In genomic region chr22:49852898-49853894, GRCh38 we compare ENCODE assay signal across 1 cellular context.
TF ChIP-seq lines count a peak whose summit lies in the region.

TSS of gene ZBED4 (plus strand) at chr22:49853844. CDS start at chr22:49883663, 29,819 bp downstream.

TF ChIP-seq in GM12878, 131 proteins besides CTCF, POLR2A, EP300 and RAD21 (continued from another document and continues in another):
- TF ChIP-seq HSF1 (IDR thresholded peaks at IDR 0.05; ENCODE audit: low read depth, low read length) (no peak), ZNF622 (IDR thresholded peaks at IDR 0.05) (no peak), ZNF274 (IDR thresholded peaks at IDR 0.05; ENCODE audit: insufficient read depth, insufficient read length) (no peak), NR2F1 (conservative IDR thresholded peaks at IDR 0.05) (peak; percentile 90), MYC (IDR thresholded peaks at IDR 0.05; ENCODE audit: insufficient read depth, insufficient read length, insufficient replicate concordance, low read length, severe bottlenecking) (no peak), SREBF2 (IDR thresholded peaks at IDR 0.05; ENCODE audit: low read length) (no peak), NFIC (IDR thresholded peaks at IDR 0.05; ENCODE audit: low read depth, low read length) (no peak), NRF1 (conservative IDR thresholded peaks at IDR 0.05; ENCODE audit: low read depth, low read length) (peak; percentile 73), USF1 (IDR thresholded peaks at IDR 0.05; ENCODE audit: borderline replicate concordance, extremely low read length, insufficient read depth, low read depth, low read length) (no peak), SRF (IDR thresholded peaks at IDR 0.05; ENCODE audit: low read depth in 2 of 2, low read length in 2 of 2) (no peak; a peak in 1 of 4 replicates), ZNF24 (IDR thresholded peaks at IDR 0.05) (no peak), HCFC1 (IDR thresholded peaks at IDR 0.05; ENCODE audit: low read length) (no peak; the same call in 1 of the 2 replicates), CBX5 (IDR thresholded peaks at IDR 0.05; ENCODE audit: low read depth) (no peak), E2F8 (IDR thresholded peaks at IDR 0.05; ENCODE audit: low read depth, partially characterized antibody) (no peak), NBN (IDR thresholded peaks at IDR 0.05) (no peak), CHD2 (IDR thresholded peaks at IDR 0.05; ENCODE audit: borderline replicate concordance, low read depth, low read length) (no peak), SPI1 (IDR thresholded peaks at IDR 0.05; ENCODE audit: borderline replicate concordance, insufficient read depth, low read depth, low read length) (no peak), NR2C2 (IDR thresholded peaks at IDR 0.05; ENCODE audit: borderline replicate concordance, control insufficient read depth, insufficient read length, low read depth) (no peak), RCOR1 (conservative IDR thresholded peaks at IDR 0.05; ENCODE audit: low read depth, low read length) (no peak), SMC3 (IDR thresholded peaks at IDR 0.05; ENCODE audit: borderline replicate concordance, low read length) (no peak), RAD51 (IDR thresholded peaks at IDR 0.05) (no peak), CREB1 (IDR thresholded peaks at IDR 0.05; ENCODE audit: low read depth) (no peak), MAX (IDR thresholded peaks at IDR 0.05; ENCODE audit: low read depth, low read length) (peak; percentile 41), HDGF (IDR thresholded peaks at IDR 0.05) (no peak), YBX1 (IDR thresholded peaks at IDR 0.05) (no peak), CBX3 (IDR thresholded peaks at IDR 0.05; ENCODE audit: borderline replicate concordance, low read depth) (no peak), CBFB (IDR thresholded peaks at IDR 0.05; ENCODE audit: low read depth) (0 out of 2 replicates have a peak, but pooled peaks have one; percentile 22), WRNIP1 (IDR thresholded peaks at IDR 0.05; ENCODE audit: borderline replicate concordance, low read depth, low read length) (no peak), PAX8 (IDR thresholded peaks at IDR 0.05) (no peak), FOXK2 (IDR thresholded peaks at IDR 0.05) (no peak), ELK1 (IDR thresholded peaks at IDR 0.05; ENCODE audit: low read depth, low read length) (no peak; the same call in 1 of the 2 replicates), ZBED1 (IDR thresholded peaks at IDR 0.05; ENCODE audit: borderline replicate concordance) (no peak), USF2 (IDR thresholded peaks at IDR 0.05; ENCODE audit: borderline replicate concordance, low read depth, low read length) (no peak), PML (IDR thresholded peaks at IDR 0.05; ENCODE audit: low read length) (no peak), YY1 (IDR thresholded peaks at IDR 0.05; ENCODE audit: low read depth, low read length) (no peak), TBL1XR1 (IDR thresholded peaks at IDR 0.05; ENCODE audit: low read depth, low read length) (no peak), ZSCAN29 (IDR thresholded peaks at IDR 0.05) (no peak), E4F1 (IDR thresholded peaks at IDR 0.05; ENCODE audit: borderline replicate concordance, partially characterized antibody) (no peak), BACH1 (IDR thresholded peaks at IDR 0.05; ENCODE audit: borderline replicate concordance) (peak; percentile 76; the same call in 1 of the 2 replicates), ZNF207 (IDR thresholded peaks at IDR 0.05; ENCODE audit: borderline replicate concordance) (peak; percentile 65; the same call in 1 of the 2 replicates), SIX5 (IDR thresholded peaks at IDR 0.05; ENCODE audit: low read depth, low read length, severe bottlenecking) (no peak), SKIL (IDR thresholded peaks at IDR 0.05; ENCODE audit: low read depth, poor library complexity, severe bottlenecking) (no peak), JUNB (IDR thresholded peaks at IDR 0.05) (no peak), FOXM1 (IDR thresholded peaks at IDR 0.05; ENCODE audit: low read depth, low read length) (no peak), ESRRA (IDR thresholded peaks at IDR 0.05; ENCODE audit: low read length) (no peak), PAX5 (IDR thresholded peaks at IDR 0.05; ENCODE audit: borderline replicate concordance, low read depth, low read length) (peak; percentile 33; the same call in 1 of the 2 replicates), STAT1 (conservative IDR thresholded peaks at IDR 0.05) (0 out of 2 replicates have a peak, but pooled peaks have one; percentile 56), RB1 (IDR thresholded peaks at IDR 0.05; ENCODE audit: borderline replicate concordance) (peak; percentile 90), GABPA (IDR thresholded peaks at IDR 0.05; ENCODE audit: low read depth) (no peak), BRCA1 (IDR thresholded peaks at IDR 0.05; ENCODE audit: low read depth, low read length) (no peak), KAT2A (conservative IDR thresholded peaks at IDR 0.05; ENCODE audit: control insufficient read depth, low read depth, low read length) (no peak), GATAD2B (conservative IDR thresholded peaks at IDR 0.05; ENCODE audit: low read depth) (peak; percentile 97), ETV6 (conservative IDR thresholded peaks at IDR 0.05 in 1 of 2, IDR thresholded peaks at IDR 0.05 in 1 of 2; ENCODE audit: borderline replicate concordance in 1 of 2, low read depth in 1 of 2) (no peak), TCF3 (IDR thresholded peaks at IDR 0.05; ENCODE audit: borderline replicate concordance, insufficient read depth, low read depth, low read length) (0 out of 2 replicates have a peak, but pooled peaks have one; percentile 36), LARP7 (IDR thresholded peaks at IDR 0.05) (peak; percentile 93), NR2C1 (IDR thresholded peaks at IDR 0.05) (no peak), ASH2L (IDR thresholded peaks at IDR 0.05; ENCODE audit: borderline replicate concordance, low read depth) (no peak), SREBF1 (IDR thresholded peaks at IDR 0.05; ENCODE audit: low read length) (no peak), EZH2 (IDR thresholded peaks at IDR 0.05; ENCODE audit: borderline replicate concordance, control insufficient read depth, low read depth, low read length) (no peak), IRF4 (IDR thresholded peaks at IDR 0.05; ENCODE audit: low read depth, low read length) (no peak), ZBTB11 (CRISPR knock-in tag; IDR thresholded peaks at IDR 0.05) (no peak)
